18 cellular contexts compared by ENCODE assay signal in the genomic region with DNA sequence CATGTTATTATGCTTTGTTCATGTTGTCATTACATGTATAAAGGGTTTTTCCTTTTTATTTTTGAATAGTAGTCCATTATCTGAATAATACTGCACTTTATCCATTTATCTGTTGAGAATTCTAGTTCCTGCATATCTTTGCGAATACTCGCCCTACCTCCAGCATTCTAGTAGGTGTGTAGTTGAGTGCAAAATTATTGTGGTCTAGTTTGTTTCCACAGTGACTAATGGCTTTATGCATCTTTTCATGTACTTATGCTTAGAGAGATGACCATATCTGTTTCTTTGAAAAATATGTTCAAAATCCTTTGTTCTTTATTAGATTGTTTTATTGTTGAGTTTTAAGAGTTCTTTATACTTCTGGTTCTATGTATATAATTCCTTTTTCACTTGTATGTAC. TPM values are rescaled to one million over a fixed set of nuclear protein-coding genes. Genes with fewer than 3 reads are reported as not detected.
A peak's percentile ranks its signal among the peaks of the same experiment; 100 is the strongest.
DNase-seq lines count a peak whose midpoint lies in the region; ATAC-seq and TF ChIP-seq lines count a peak whose summit lies in the region.
"Had no signal": no experiment of that assay in that cellular context is flagged by ENCODE, and none has a peak within 500 bp of the region (broad histone marks: within the 10 kb centered on the region; RNA-seq: fewer than 3 reads in every experiment).

No MANE protein-coding gene starts in this region.

- no peaks in the 10 kb centered on the region for H4K20me1 ChIP-seq in osteoblast (ENCODE audit: insufficient read depth, low read length)

- no peak for DNase-seq in activated T-cell treated with anti-CD3 and anti-CD28 coated beads, Interleukin-2, amount 50 U/mL, for 24 hours
- no peak for DNase-seq in activated T-cell treated with anti-CD3 and anti-CD28 coated beads, Interleukin-2, amount 50 U/mL, for 1 hour
- DNase-seq in brain microvascular endothelial cell (peak; percentile 40), osteoblast (ENCODE audit: insufficient read length, low spot score, missing footprints) (peak; percentile 58), lower lobe of right lung (no peak)
- DNase-seq: DND-41, GF-D8, Karpas-422, NCI-H1105 treated with DMSO at 0.1 percent for 48 hours, NCI-H1694 treated with DMSO at 0.1 percent for 48 hours, NCI-H2107, NCI-H2227 treated with DMSO at 0.1 percent for 48 hours, NCI-H524 treated with DMSO at 0.1 percent for 48 hours, SHP77 treated with DMSO at 0.1 percent for 48 hours had no signal

- H3K9me3 Mint-ChIP-seq in activated T-cell treated with anti-CD3 and anti-CD28 coated beads, Interleukin-2, amount 50 U/mL, for 24 hours, result no peaks in the 10 kb centered on the region
- no peaks in the 10 kb centered on the region for H3K9me3 Mint-ChIP-seq in IgD-negative memory B cell

- H3K79me2 ChIP-seq in osteoblast (ENCODE audit: insufficient read depth, low read length), result peaks cover 3% of the 10 kb centered on the region

- peaks cover 86% of the 10 kb centered on the region for H3K36me3 Mint-ChIP-seq in activated T-cell treated with anti-CD3 and anti-CD28 coated beads, Interleukin-2, amount 50 U/mL, for 24 hours (ENCODE audit: low read depth)
- peaks cover 16% of the 10 kb centered on the region for H3K36me3 Mint-ChIP-seq in IgD-negative memory B cell

- intact Hi-C loops in lower lobe of right lung (cut with DNase I), result no loop called here

- H3K4me2 ChIP-seq in osteoblast (ENCODE audit: insufficient read depth, low read length), result no peak overlapping the region
- H3K4me2 ChIP-seq: BLaER1 treated with 17β-estradiol and CSF1 and Interleukin-3, amounts not matched to agents 10 nM and 100 nM had no signal

- H3K9me3 ChIP-seq in osteoblast (ENCODE audit: low read depth, low read length) (no peaks in the 10 kb centered on the region), lower lobe of right lung (no peaks in the 10 kb centered on the region)

- H2AFZ ChIP-seq in osteoblast (ENCODE audit: low read length), result no peak overlapping the region

- TF ChIP-seq CTCF in brain microvascular endothelial cell (IDR thresholded peaks at IDR 0.05; ENCODE audit: low read depth, low read length, missing control alignments) (no peak), osteoblast (IDR thresholded peaks at IDR 0.05; ENCODE audit: extremely low read depth, low read depth, low read length) (no peak), lower lobe of right lung (IDR thresholded peaks at IDR 0.05) (no peak)

- H3K4me1 ChIP-seq in osteoblast (ENCODE audit: insufficient read depth, low read length) (peaks cover 7% of the 10 kb centered on the region), lower lobe of right lung (no peaks in the 10 kb centered on the region)
- H3K4me1 ChIP-seq: BLaER1 treated with 17β-estradiol and CSF1 and Interleukin-3, amounts not matched to agents 10 nM and 100 nM had no signal

- H3K36me3 ChIP-seq in brain microvascular endothelial cell (replicated peaks) (peaks cover 35% of the 10 kb centered on the region), osteoblast (ENCODE audit: insufficient read depth, low read length) (peaks cover 34% of the 10 kb centered on the region), lower lobe of right lung (peaks cover 66% of the 10 kb centered on the region)

- H3K4me3 Mint-ChIP-seq in activated T-cell treated with anti-CD3 and anti-CD28 coated beads, Interleukin-2, amount 50 U/mL, for 24 hours, result no peak overlapping the region
- no peak overlapping the region for H3K4me3 Mint-ChIP-seq in IgD-negative memory B cell

- H3K27me3 Mint-ChIP-seq in activated T-cell treated with anti-CD3 and anti-CD28 coated beads, Interleukin-2, amount 50 U/mL, for 24 hours, result no peaks in the 10 kb centered on the region
- H3K27me3 Mint-ChIP-seq in IgD-negative memory B cell, result no peaks in the 10 kb centered on the region

- H3K27ac ChIP-seq in brain microvascular endothelial cell (no peak overlapping the region), osteoblast (ENCODE audit: low read depth, low read length) (no peak overlapping the region), lower lobe of right lung (no peak overlapping the region)
- H3K27ac ChIP-seq: BLaER1 treated with 17β-estradiol and CSF1 and Interleukin-3, amounts not matched to agents 10 nM and 100 nM had no signal

- H3K4me3 ChIP-seq in brain microvascular endothelial cell (ENCODE audit: low read depth, low read length) (no peak overlapping the region), osteoblast (ENCODE audit: insufficient read depth, low read length) (no peak overlapping the region), lower lobe of right lung (no peak overlapping the region)
- H3K4me3 ChIP-seq: BLaER1 treated with 17β-estradiol and CSF1 and Interleukin-3, amounts not matched to agents 10 nM and 100 nM had no signal

- in situ Hi-C loops in brain microvascular endothelial cell (cut with HindIII; ENCODE audit: low pct_ligation_motif_present, low sequenced_read_pairs), result no loop called here

- H3K27ac Mint-ChIP-seq in activated T-cell treated with anti-CD3 and anti-CD28 coated beads, Interleukin-2, amount 50 U/mL, for 24 hours, result peak overlapping the region; percentile 52
- H3K27ac Mint-ChIP-seq in IgD-negative memory B cell, result peak overlapping the region in 2 of 3 donors; percentile 41 to 91

- H3K4me1 Mint-ChIP-seq in activated T-cell treated with anti-CD3 and anti-CD28 coated beads, Interleukin-2, amount 50 U/mL, for 24 hours (ENCODE audit: low read depth), result peaks cover 10% of the 10 kb centered on the region
- peaks cover 0 to 3% (median 0%) of the 10 kb centered on the region in 3 donors for H3K4me1 Mint-ChIP-seq in IgD-negative memory B cell

- H3K27me3 ChIP-seq in brain microvascular endothelial cell (replicated peaks), result no peaks in the 10 kb centered on the region
- H3K27me3 ChIP-seq in osteoblast (ENCODE audit: insufficient read depth, low read length), result no peaks in the 10 kb centered on the region
- H3K27me3 ChIP-seq in lower lobe of right lung (ENCODE audit: low read depth), result no peaks in the 10 kb centered on the region
- H3K27me3 ChIP-seq: BLaER1 treated with 17β-estradiol and CSF1 and Interleukin-3, amounts not matched to agents 10 nM and 100 nM had no signal

- ATAC-seq in GM21723 (IDR thresholded peaks at IDR 0.05; ENCODE audit: unreplicated experiment) (no peak), lower lobe of right lung (no peak), GM19397 (IDR thresholded peaks at IDR 0.05; ENCODE audit: unreplicated experiment) (no peak)

RNA-seq across cellular contexts. Expression of gene EIF5B, which starts 48.8 kb away (rescaled TPM):
- 13.8 TPM for polyA plus RNA-seq in IgD-negative memory B cell
- total RNA-seq in osteoblast (11.2 and 15.9 TPM in 2 replicates), lower lobe of right lung (31.0 TPM)

RNA-seq across cellular contexts. Expression of gene TXNDC9, which starts 49.9 kb away (rescaled TPM):
- 48.2 TPM for polyA plus RNA-seq in IgD-negative memory B cell
- total RNA-seq in osteoblast, result 75.7 and 95.9 TPM in 2 replicates
- total RNA-seq in lower lobe of right lung, result 23.4 TPM

Comparison
In these comparisons a context has a peak if more than half of its experiments do, and no peak if none do; other contexts are left out.
1. DNase-seq: peak in brain microvascular endothelial cell (single experiment) and osteoblast (single experiment); none in activated T-cell treated with anti-CD3 and anti-CD28 coated beads, Interleukin-2, amount 50 U/mL, for 24 hours (single experiment), activated T-cell treated with anti-CD3 and anti-CD28 coated beads, Interleukin-2, amount 50 U/mL, for 1 hour (single experiment) and lower lobe of right lung (single experiment).